Comparison of ENCODE assay signal across 22 cellular contexts in genomic region chr1:77085109-77085508, GRCh38.
"Had no signal": no experiment of that assay in that cellular context is flagged by ENCODE, and none has a peak within 500 bp of the region (broad histone marks: within the 10 kb centered on the region; RNA-seq: fewer than 3 reads in every experiment).

No MANE protein-coding gene starts in this region.

- H3K4me1 ChIP-seq: foreskin keratinocyte, gastroesophageal sphincter, left ventricle myocardium inferior, lower lobe of right lung, parathyroid adenoma, right atrium auricular region, stomach, tibial artery had no signal

- H3K4me3 ChIP-seq: dorsolateral prefrontal cortex, esophagus muscularis mucosa, gastroesophageal sphincter, heart left ventricle, left ventricle myocardium inferior, lower lobe of right lung, mucosa of descending colon, right atrium auricular region, sigmoid colon, stomach, tibial artery had no signal

- ATAC-seq: foreskin keratinocyte; gastroesophageal sphincter; heart left ventricle; left cardiac atrium; lower lobe of right lung; mucosa of descending colon; natural killer cell treated with Interleukin-12 subunit alpha and Interleukin-12 subunit beta and Interleukin-15 and Interleukin-18, amount 100 ng/mL, for 72 hours; stimulated activated effector memory CD8-positive, alpha-beta T cell treated with anti-CD3 and anti-CD28 coated beads, Interleukin-12 subunit alpha, Interleukin-12 subunit beta, amount 100 ng/mL, for 72 hours had no signal

- DNase-seq: dorsolateral prefrontal cortex; effector CD4-positive, alpha-beta T cell; foreskin keratinocyte; heart left ventricle; hippocampal formation; left cardiac atrium; left ventricle myocardium inferior; lower lobe of right lung; mucosa of descending colon; naive B cell; sigmoid colon; stimulated activated CD4-positive, alpha-beta T cell treated with anti-CD3 and anti-CD28 coated beads, Interleukin-2, amount 100 ng/mL, for 24 hours; stimulated activated CD4-positive, alpha-beta T cell treated with anti-CD3 and anti-CD28 coated beads, Interleukin-4, amount 100 ng/mL, for 24 hours; stimulated activated naive CD4-positive, alpha-beta T cell treated with Interleukin-2 at 50 U/mL for 16 hours; stomach; tibial artery had no signal

- H3K36me3 ChIP-seq: esophagus muscularis mucosa, heart left ventricle, left ventricle myocardium inferior, lower lobe of right lung, right atrium auricular region, sigmoid colon, stomach had no signal

- H3K27ac ChIP-seq: dorsolateral prefrontal cortex, esophagus muscularis mucosa, foreskin keratinocyte, gastroesophageal sphincter, heart left ventricle, left ventricle myocardium inferior, lower lobe of right lung, parathyroid adenoma, right atrium auricular region, sigmoid colon, stomach, tibial artery had no signal

- H3K27me3 ChIP-seq: dorsolateral prefrontal cortex, esophagus muscularis mucosa, foreskin keratinocyte, gastroesophageal sphincter, heart left ventricle, right atrium auricular region, sigmoid colon, stomach, tibial artery had no signal

- H3K9me3 ChIP-seq: esophagus muscularis mucosa, gastroesophageal sphincter, heart left ventricle, left ventricle myocardium inferior, lower lobe of right lung, mucosa of descending colon, right atrium auricular region, sigmoid colon, stomach, tibial artery had no signal
